8 cellular contexts compared by ENCODE assay signal in the genomic region with DNA sequence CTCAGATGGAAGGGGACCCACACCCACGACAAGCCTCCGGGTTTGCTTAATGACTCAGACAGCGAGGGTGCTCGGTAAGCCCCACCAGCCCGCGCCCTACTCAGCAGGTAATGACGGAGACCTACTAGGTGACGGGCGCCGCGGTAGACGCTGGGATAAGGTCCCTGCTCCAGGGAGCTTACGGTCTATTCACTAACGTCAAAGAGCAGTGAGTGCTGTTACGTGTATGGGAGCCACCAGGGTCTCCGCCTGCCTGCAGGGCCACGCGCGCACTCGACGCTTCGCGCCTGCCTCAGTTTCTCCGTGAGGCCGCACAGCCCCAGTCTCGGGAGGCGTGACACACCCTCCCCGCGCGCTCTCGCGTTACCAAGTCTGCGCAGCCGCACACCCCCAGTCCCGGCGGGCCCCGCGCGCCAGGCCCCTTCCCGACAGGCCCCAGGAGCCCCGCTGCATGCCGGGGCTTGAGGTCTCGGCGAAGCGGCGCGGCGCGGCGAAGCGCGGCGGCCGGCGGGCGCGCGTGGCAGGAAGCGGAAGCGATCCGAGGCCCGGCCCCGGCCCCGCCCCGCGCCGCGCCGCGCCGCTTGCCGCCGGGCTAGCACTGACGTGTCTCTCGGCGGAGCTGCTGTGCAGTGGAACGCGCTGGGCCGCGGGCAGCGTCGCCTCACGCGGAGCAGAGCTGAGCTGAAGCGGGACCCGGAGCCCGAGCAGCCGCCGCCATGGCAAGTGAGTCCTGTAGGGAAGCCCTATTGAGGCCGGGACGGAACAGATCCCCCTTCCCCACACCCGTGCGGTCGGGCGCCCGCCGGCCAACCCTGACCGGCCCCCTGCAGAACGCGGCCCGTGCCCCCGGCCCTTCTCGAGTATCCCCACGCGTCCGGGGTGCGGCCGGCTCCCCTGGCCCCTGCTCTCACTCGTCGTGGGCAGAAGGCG. TPM values are rescaled to one million over a fixed set of nuclear protein-coding genes. Genes with fewer than 3 reads are reported as not detected.
DNase-seq lines count a peak whose midpoint lies in the region; ATAC-seq and TF ChIP-seq lines count a peak whose summit lies in the region.

A gene (plus strand): TSS at position 601 of the 930 bp plus-strand sequence. CDS start 116 bp downstream, at position 717.

- peak within 1 kb of the TSS; percentile 78 for H3K18ac ChIP-seq in IMR-90 (ENCODE audit: low read depth, low read length)

- POLR2A ChIA-PET in IMR-90 (lab: Charles Lee; ENCODE audit: unreplicated experiment) (no interaction called here), OCI-LY7 (lab: Charles Lee) (no interaction called here)

- H3K14ac ChIP-seq in IMR-90 (replicated peaks; ENCODE audit: low read depth, low read length) = peak within 1 kb of the TSS; percentile 97

- peak within 1 kb of the TSS; percentile 93 for H3K4me2 ChIP-seq in IMR-90 (ENCODE audit: low read depth, low read length)
- H3K4me2 ChIP-seq in OCI-LY7 (ENCODE audit: low read length) = peak within 1 kb of the TSS; percentile 98

- peak within 1 kb of the TSS; percentile 99 for H3K23ac ChIP-seq in IMR-90 (ENCODE audit: low read depth, low read length)

- intact Hi-C loops in IMR-90 (cut with micrococcal nuclease) = loop anchor here (2.0 to 5.0 kb wide), 3 partner anchors 361 to 460 kb away; a partner anchor contains a TSS
- intact Hi-C loops in OCI-LY7 (cut with micrococcal nuclease; ENCODE audit: unreplicated experiment) = loop anchor here (5.0 kb wide), 3 partner anchors 70 to 460 kb away; a partner anchor contains a TSS

- H2AK9ac ChIP-seq in IMR-90 (replicated peaks; ENCODE audit: low read depth, low read length, poor library complexity) = peak within 1 kb of the TSS; percentile 98

- H3K4me1 ChIP-seq in IMR-90 (ENCODE audit: control insufficient read depth, insufficient read depth, low read length) = peaks cover 8% of the 10 kb centered on the region
- H3K4me1 ChIP-seq in OCI-LY7 (ENCODE audit: insufficient read depth, low read length, poor library complexity, severe bottlenecking) = peaks cover 31% of the 10 kb centered on the region
- peaks cover 37% of the 10 kb centered on the region for H3K4me1 ChIP-seq in mononuclear cell (ENCODE audit: insufficient read depth, low read length)

- CTCF ChIA-PET in IMR-90 (lab: Yijun Ruan, JAX) (no interaction called here), OCI-LY7 (lab: Charles Lee; ENCODE audit: unreplicated experiment) (no interaction called here)

- H2BK120ac ChIP-seq in IMR-90 (ENCODE audit: low read depth, low read length) = peak within 1 kb of the TSS; percentile 74

- peak within 1 kb of the TSS; percentile 98 for H3K4ac ChIP-seq in IMR-90 (ENCODE audit: low read depth, low read length)

- peak within 1 kb of the TSS; percentile 95 for H3K27ac ChIP-seq in IMR-90 (ENCODE audit: insufficient read depth, low read length)
- H3K27ac ChIP-seq in OCI-LY7 (ENCODE audit: low read depth, low read length, poor library complexity, severe bottlenecking) = peak within 1 kb of the TSS; percentile 57

- H2AFZ ChIP-seq in IMR-90 (replicated peaks; ENCODE audit: low read length, poor library complexity) (peak within 1 kb of the TSS; percentile 99), OCI-LY7 (ENCODE audit: low read length) (peak within 1 kb of the TSS; percentile 92)

- H3K79me1 ChIP-seq in IMR-90 (ENCODE audit: low read depth in 1 of 2, low read length in 2 of 2) = peaks cover 9 to 36% of the 10 kb centered on the region in 2 experiments

- in situ Hi-C loops in IMR-90 (cut with MboI; ENCODE audit: low sequenced_read_pairs) = no loop called here

- H2BK20ac ChIP-seq in IMR-90 (ENCODE audit: low read depth, low read length) = no peak within 1 kb of the TSS; the same call in 1 of the 2 replicates

- dilution Hi-C loops in IMR-90 (cut with HindIII; ENCODE audit: low sequenced_read_pairs, unreplicated experiment) = no loop called here

- H3K36me3 ChIP-seq in IMR-90 (ENCODE audit: control insufficient read depth, insufficient read depth, low read length) (peaks cover 16% of the 10 kb centered on the region), OCI-LY7 (ENCODE audit: insufficient read depth, low read length) (peaks cover 42% of the 10 kb centered on the region)

- peak within 1 kb of the TSS; percentile 96 for H4K8ac ChIP-seq in IMR-90 (ENCODE audit: low read depth in 2 of 2, low read length in 2 of 2)

- H3K9me1 ChIP-seq in IMR-90 (ENCODE audit: insufficient read depth, low read length) = peaks cover 8% of the 10 kb centered on the region

- H3K79me2 ChIP-seq in OCI-LY7 (ENCODE audit: insufficient read depth, low read depth, low read length) = peaks cover 37% of the 10 kb centered on the region

- peak; percentile 88 for ATAC-seq in GM21528 (IDR thresholded peaks at IDR 0.05; ENCODE audit: low FRiP score, unreplicated experiment)
- ATAC-seq in IMR-90 (ENCODE audit: low read depth) = peak; percentile 95

- H2BK15ac ChIP-seq in IMR-90 (ENCODE audit: low read depth, low read length) = peak within 1 kb of the TSS; percentile 12; the same call in 1 of the 3 replicates

- H2BK5ac ChIP-seq in IMR-90 (ENCODE audit: low read depth, low read length, poor library complexity, severe bottlenecking) = peak within 1 kb of the TSS; percentile 91

- peak within 1 kb of the TSS; percentile 85 for H4K91ac ChIP-seq in IMR-90 (ENCODE audit: insufficient read depth, low read depth, low read length)

- peak; percentile 98 for TF ChIP-seq POLR2A in IMR-90 (IDR thresholded peaks at IDR 0.05; ENCODE audit: low read depth, low read length)

- peak within 1 kb of the TSS; percentile 97 for H3K9ac ChIP-seq in IMR-90 (ENCODE audit: low read depth, low read length)

- DNase-seq in DMS 273 (lab: John Stamatoyannopoulos, UW; ENCODE audit: unreplicated experiment) (peak; percentile 99), IMR-90 (peak; percentile 92), OCI-LY7 (ENCODE audit: low spot score) (peak; percentile 96), activated T-cell treated with anti-CD3 and anti-CD28 coated beads for 1 hour (ENCODE audit: low read depth) (peak; percentile 95), epidermal melanocyte (ENCODE audit: insufficient read length, low spot score) (peak; percentile 92)
- DNase-seq in stimulated activated CD8-positive, alpha-beta memory T cell treated with anti-CD3 and anti-CD28 coated beads, Interleukin-2, amount 100 ng/mL, for 48 hours (ENCODE audit: low read depth in 2 of 2) = peak; percentile 94 to 96

- no peak for TF ChIP-seq RAD21 in IMR-90 (IDR thresholded peaks at IDR 0.05; ENCODE audit: low read length)

- H3K56ac ChIP-seq in IMR-90 (ENCODE audit: extremely low read depth, insufficient read depth, low read length) = peak within 1 kb of the TSS; percentile 98

- BruUV-seq in IMR-90 (replicated peaks; lab: Mats Ljungman, UMichigan) (no TSS peak), OCI-LY7 (replicated peaks; lab: Mats Ljungman, UMichigan) (no TSS peak)

- H3K27me3 ChIP-seq in IMR-90 (ENCODE audit: control insufficient read depth, insufficient read depth, low read length) (peaks cover 2% of the 10 kb centered on the region), mononuclear cell (ENCODE audit: insufficient read depth, low read length) (no peaks in the 10 kb centered on the region)

- WGBS in IMR-90 (ENCODE audit: extremely low coverage in 2 of 2, insufficient read length in 1 of 2), 2 experiments = 1% methylated on average over 56 of the region's 111 CpGs; no CpG with 5 or more reads in 1 of the 2 experiments

- peak within 1 kb of the TSS; percentile 99 for H4K5ac ChIP-seq in IMR-90 (ENCODE audit: low read depth, low read length)

- peak within 1 kb of the TSS; percentile 88 for H2AK5ac ChIP-seq in IMR-90 (ENCODE audit: low read depth, low read length)

- H3K9me3 ChIP-seq in IMR-90 (ENCODE audit: control insufficient read depth, insufficient read depth, low read length) = no peaks in the 10 kb centered on the region
- no peaks in the 10 kb centered on the region for H3K9me3 ChIP-seq in OCI-LY7 (ENCODE audit: low read length)
- H3K9me3 ChIP-seq in mononuclear cell (ENCODE audit: low read depth, low read length) = no peaks in the 10 kb centered on the region

- no peaks in the 10 kb centered on the region for H3K9me2 ChIP-seq in OCI-LY7 (ENCODE audit: insufficient read depth, low read length)

- H3K4me3 ChIP-seq in IMR-90 (ENCODE audit: insufficient read depth, low read depth, low read length) = peak within 1 kb of the TSS; percentile 94
- H3K4me3 ChIP-seq in OCI-LY7 (ENCODE audit: low read depth, low read length, poor library complexity, severe bottlenecking) = peak within 1 kb of the TSS; percentile 88
- H3K4me3 ChIP-seq in mononuclear cell (ENCODE audit: low read length) = peak within 1 kb of the TSS; percentile 85

- H4K20me1 ChIP-seq in IMR-90 (ENCODE audit: insufficient read depth, low read length) = peaks cover 37% of the 10 kb centered on the region
- peaks cover 19% of the 10 kb centered on the region for H4K20me1 ChIP-seq in OCI-LY7 (ENCODE audit: insufficient read depth, low read length)

- TF ChIP-seq CTCF in IMR-90 (conservative IDR thresholded peaks at IDR 0.05; ENCODE audit: low read depth, low read length) = no peak
- TF ChIP-seq CTCF in OCI-LY7 (conservative IDR thresholded peaks at IDR 0.05; ENCODE audit: low read length) = no peak

TF ChIP-seq in IMR-90, 13 proteins besides CTCF, POLR2A, EP300 and RAD21 (continues in another document):
- TF ChIP-seq, protein P1, sequence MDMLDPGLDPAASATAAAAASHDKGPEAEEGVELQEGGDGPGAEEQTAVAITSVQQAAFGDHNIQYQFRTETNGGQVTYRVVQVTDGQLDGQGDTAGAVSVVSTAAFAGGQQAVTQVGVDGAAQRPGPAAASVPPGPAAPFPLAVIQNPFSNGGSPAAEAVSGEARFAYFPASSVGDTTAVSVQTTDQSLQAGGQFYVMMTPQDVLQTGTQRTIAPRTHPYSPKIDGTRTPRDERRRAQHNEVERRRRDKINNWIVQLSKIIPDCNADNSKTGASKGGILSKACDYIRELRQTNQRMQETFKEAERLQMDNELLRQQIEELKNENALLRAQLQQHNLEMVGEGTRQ (IDR thresholded peaks at IDR 0.05; ENCODE audit: low read depth, low read length) = no peak
- peak; percentile 53; the same call in 1 of the 2 replicates for TF ChIP-seq MAZ (IDR thresholded peaks at IDR 0.05; ENCODE audit: borderline replicate concordance, low read depth, low read length)
- no peak for TF ChIP-seq FOS (IDR thresholded peaks at IDR 0.05; ENCODE audit: low read depth, low read length)
- no peak for TF ChIP-seq BHLHE40 (IDR thresholded peaks at IDR 0.05; ENCODE audit: low read depth, low read length)
- no peak for TF ChIP-seq SMC3 (IDR thresholded peaks at IDR 0.05; ENCODE audit: low read depth, low read length)
- no peak for TF ChIP-seq MAFK (IDR thresholded peaks at IDR 0.05; ENCODE audit: low read depth, low read length)
- no peak for TF ChIP-seq CHD1 (IDR thresholded peaks at IDR 0.05; ENCODE audit: low read depth, low read length)
- no peak for TF ChIP-seq CEBPB (IDR thresholded peaks at IDR 0.05; ENCODE audit: low read depth, low read length)

RNA-seq across cellular contexts. Expression of the gene that starts here (rescaled TPM):
- total RNA-seq in IMR-90 (2012; rRNA removed) (478 and 487 TPM in 2 replicates), OCI-LY7 (2022) (118 and 133 TPM in 2 replicates), mononuclear cell (68.8 TPM)
- polyA plus RNA-seq in IMR-90 (2012; rRNA removed) = 347 and 377 TPM in 2 replicates
- polyA plus RNA-seq in IMR-90 (2012; cell fraction: cytosol; rRNA removed) = 212 and 332 TPM in 2 replicates
- polyA plus RNA-seq in IMR-90 (2012; cell fraction: nucleus; rRNA removed; ENCODE audit: low replicate concordance) = 308 and 317 TPM in 2 replicates
- total RNA-seq in OCI-LY7 (2014; rRNA removed; shearing (Covaris generic)) = 72.9 and 85.2 TPM in 2 replicates

Comparison
In these comparisons a context has a peak if more than half of its experiments do, and no peak if none do; other contexts are left out.
1. Peak in every context shown above with its lines: DNase-seq, ATAC-seq, H3K4me3 ChIP-seq and H3K27ac ChIP-seq.